In genomic region chr12:57765698-57766463, GRCh38 we compare ENCODE assay signal across 6 cellular contexts. TPM values are rescaled to one million over a fixed set of nuclear protein-coding genes. Genes with fewer than 3 reads are reported as not detected.
DNase-seq lines count a peak whose midpoint lies in the region; ATAC-seq and TF ChIP-seq lines count a peak whose summit lies in the region.

No MANE protein-coding gene starts in this region.

- peak overlapping the region; percentile 89 for H3K4me3 Mint-ChIP-seq in activated naive CD8-positive, alpha-beta T cell treated with anti-CD3 and anti-CD28 coated beads for 36 hours

- peaks cover 54% of the 10 kb centered on the region for H3K36me3 Mint-ChIP-seq in activated naive CD8-positive, alpha-beta T cell treated with anti-CD3 and anti-CD28 coated beads for 36 hours

- TF ChIP-seq CTCF in GM13976 (IDR thresholded peaks at IDR 0.05; ENCODE audit: borderline replicate concordance, control extremely low read depth, extremely low read depth, insufficient read depth, missing control alignments) = no peak

- H3K27me3 Mint-ChIP-seq in activated naive CD8-positive, alpha-beta T cell treated with anti-CD3 and anti-CD28 coated beads for 36 hours = peaks cover 5% of the 10 kb centered on the region

- no peak for DNase-seq in activated naive CD8-positive, alpha-beta T cell treated with anti-CD3 and anti-CD28 coated beads for 36 hours
- DNase-seq in GM13976 (ENCODE audit: low spot score) (no peak), GM03348 (ENCODE audit: low spot score) (no peak), NAMALWA (ENCODE audit: low spot score) (no peak)

- H3K27me3 ChIP-seq in muscle layer of duodenum (ENCODE audit: low read depth, low read length) = peaks cover 36% of the 10 kb centered on the region

- peaks cover 4 to 7% of the 10 kb centered on the region in 2 donors for H3K36me3 ChIP-seq in muscle layer of duodenum (ENCODE audit: control insufficient read depth in 1 of 2, insufficient read depth in 2 of 2, low read length in 2 of 2)

- H3K9me3 Mint-ChIP-seq in activated naive CD8-positive, alpha-beta T cell treated with anti-CD3 and anti-CD28 coated beads for 36 hours = no peaks in the 10 kb centered on the region

- peaks cover 9 to 28% of the 10 kb centered on the region in 2 donors for H3K4me1 ChIP-seq in muscle layer of duodenum (ENCODE audit: control insufficient read depth in 1 of 2, insufficient read depth in 2 of 2, low read length in 2 of 2)

- peaks cover 46% of the 10 kb centered on the region for H3K4me1 Mint-ChIP-seq in activated naive CD8-positive, alpha-beta T cell treated with anti-CD3 and anti-CD28 coated beads for 36 hours

- peak overlapping the region; percentile 79 for H3K27ac Mint-ChIP-seq in activated naive CD8-positive, alpha-beta T cell treated with anti-CD3 and anti-CD28 coated beads for 36 hours

- ATAC-seq in GM18498 (IDR thresholded peaks at IDR 0.05; ENCODE audit: unreplicated experiment) = peak; percentile 1

- peak overlapping the region; percentile 49 to 52 for H3K4me3 ChIP-seq in muscle layer of duodenum (ENCODE audit: low read depth in 1 of 2, low read length in 2 of 2)

- no peaks in the 10 kb centered on the region for H3K9me3 ChIP-seq in muscle layer of duodenum (ENCODE audit: control insufficient read depth in 1 of 2, low read length in 2 of 2)

- H3K27ac ChIP-seq in muscle layer of duodenum (ENCODE audit: low read length) = no peak overlapping the region

- in situ Hi-C loops in GM13976 (cut with MboI; ENCODE audit: low sequenced_read_pairs, unreplicated experiment) = no loop called here

RNA-seq across cellular contexts. Expression of gene CYP27B1, which starts 1.0 kb away (rescaled TPM):
- total RNA-seq in activated naive CD8-positive, alpha-beta T cell treated with anti-CD3 and anti-CD28 coated beads for 36 hours = 10 to 100 TPM in 1 of 2 experiments, 1 to 10 TPM in 1; 9.6 to 12.0 TPM

RNA-seq across cellular contexts. Expression of gene METTL1, which starts 6.0 kb away (rescaled TPM):
- total RNA-seq in activated naive CD8-positive, alpha-beta T cell treated with anti-CD3 and anti-CD28 coated beads for 36 hours = 10 to 100 TPM; 59.6 to 60.1 TPM

RNA-seq across cellular contexts. Expression of gene EEF1AKMT3, which starts 6.5 kb away (rescaled TPM):
- total RNA-seq in activated naive CD8-positive, alpha-beta T cell treated with anti-CD3 and anti-CD28 coated beads for 36 hours = 1 to 10 TPM; 3.7 to 3.9 TPM

RNA-seq across cellular contexts. Expression of gene MARCHF9, which starts 11.0 kb away (rescaled TPM):
- total RNA-seq in activated naive CD8-positive, alpha-beta T cell treated with anti-CD3 and anti-CD28 coated beads for 36 hours = 10 to 100 TPM; 18.2 to 19.2 TPM

RNA-seq across cellular contexts. Expression of gene CDK4, which starts 13.8 kb away (rescaled TPM):
- total RNA-seq in activated naive CD8-positive, alpha-beta T cell treated with anti-CD3 and anti-CD28 coated beads for 36 hours = 100 to 1,000 TPM; 275 to 304 TPM
